Comparison of ENCODE assay signal across 10 cellular contexts in genomic region chr3:61847784-61848462, GRCh38.
A peak's percentile ranks its signal among the peaks of the same experiment; 100 is the strongest.
DNase-seq lines count a peak whose midpoint lies in the region; ATAC-seq, FAIRE-seq and TF ChIP-seq lines count a peak whose summit lies in the region.
"Had no signal": no experiment of that assay in that cellular context is flagged by ENCODE, and none has a peak within 500 bp of the region (broad histone marks: within the 10 kb centered on the region; RNA-seq: fewer than 3 reads in every experiment).

No MANE protein-coding gene starts in this region.

- no peak for FAIRE-seq in GM19239 (lab: Jason Lieb, UNC)
- FAIRE-seq: K562 had no signal

- no peak overlapping the region for H3K4me3 ChIP-seq in AG10803 (ENCODE audit: low read length)
- H3K4me3 ChIP-seq in ascending aorta, result peak overlapping the region in 1 of 2 donors; percentile 3
- H3K4me3 ChIP-seq in heart right ventricle, result peak overlapping the region in 5 of 10 donors; percentile 2 to 18 (median 5)
- H3K4me3 ChIP-seq: K562 had no signal

- H3K36me3 ChIP-seq in ascending aorta (no peaks in the 10 kb centered on the region), heart right ventricle (no peaks in the 10 kb centered on the region)

- H3K4me1 ChIP-seq in ascending aorta, result peaks cover 7 to 47% of the 10 kb centered on the region in 2 donors
- peaks cover 19 to 82% (median 56%) of the 10 kb centered on the region in 9 donors for H3K4me1 ChIP-seq in heart right ventricle

- DNase-seq in AG10803 (ENCODE audit: low read depth), result peak; percentile 23
- DNase-seq in ascending aorta (ENCODE audit: low spot score in 2 of 2), result peak in 1 of 2 donors; percentile 83
- peak; percentile 54 to 57 for DNase-seq in heart right ventricle
- DNase-seq in occipital lobe (lab: John Stamatoyannopoulos, UW), result peak; percentile 48
- no peak for DNase-seq in DMS 273 (lab: John Stamatoyannopoulos, UW; ENCODE audit: unreplicated experiment)
- DNase-seq in GM19239 (ENCODE audit: insufficient read length, low spot score), result no peak
- no peak for DNase-seq in HuH-7.5 (ENCODE audit: low spot score)
- DNase-seq: central memory CD4-positive, alpha-beta T cell had no signal

- H3K27ac ChIP-seq in ascending aorta, result peak overlapping the region; percentile 72 to 85
- peak overlapping the region; percentile 65 to 90 (median 83) for H3K27ac ChIP-seq in heart right ventricle

- intact Hi-C loops in ascending aorta (cut with DNase I), result loop anchor here (5.0 kb wide), 1 partner anchor 79 kb away; no protein-coding TSS in a partner anchor
- intact Hi-C loops in heart right ventricle (cut with DNase I), result loop anchor here in 7 of 10 donors (2.0 to 10.0 kb wide), 10 partner anchors 36 to 287 kb away; partner anchors contain the start of gene PTPRG (in 3 of the 7)

- H3K9me3 ChIP-seq in ascending aorta (no peaks in the 10 kb centered on the region), heart right ventricle (no peaks in the 10 kb centered on the region)

- ATAC-seq in heart right ventricle, result peak; percentile 66 to 94 (median 74)
- no peak for ATAC-seq in activated CD4-positive, CD25-positive, alpha-beta regulatory T cell treated with anti-CD3 and anti-CD28 coated beads, Interleukin-2, amount 50 U/mL, for 24 hours
- ATAC-seq: K562 had no signal

- no peak for TF ChIP-seq CTCF in AG10803 (conservative IDR thresholded peaks at IDR 0.05; ENCODE audit: low read length)
- no peak for TF ChIP-seq CTCF in ascending aorta (IDR thresholded peaks at IDR 0.05)
- no peak for TF ChIP-seq CTCF in heart right ventricle (IDR thresholded peaks at IDR 0.05)

- 4 to 8% methylated on average over 7 of the region's 7 CpGs for WGBS in heart right ventricle, 2 donors

- H3K27me3 ChIP-seq in ascending aorta (no peaks in the 10 kb centered on the region), heart right ventricle (no peaks in the 10 kb centered on the region)

Comparison
In these comparisons a context has a peak if more than half of its experiments do, and no peak if none do; other contexts are left out.
1. DNase-seq: peak in AG10803 (single experiment), heart right ventricle (2 of 2) and occipital lobe (single experiment); none in DMS 273 (single experiment), GM19239 (single experiment) and HuH-7.5 (single experiment).
2. ATAC-seq: peak in heart right ventricle (8 of 8); none in activated CD4-positive, CD25-positive, alpha-beta regulatory T cell treated with anti-CD3 and anti-CD28 coated beads, Interleukin-2, amount 50 U/mL, for 24 hours (0 of 2).